Comparison of ENCODE assay signal across 8 cellular contexts in the genomic region with DNA sequence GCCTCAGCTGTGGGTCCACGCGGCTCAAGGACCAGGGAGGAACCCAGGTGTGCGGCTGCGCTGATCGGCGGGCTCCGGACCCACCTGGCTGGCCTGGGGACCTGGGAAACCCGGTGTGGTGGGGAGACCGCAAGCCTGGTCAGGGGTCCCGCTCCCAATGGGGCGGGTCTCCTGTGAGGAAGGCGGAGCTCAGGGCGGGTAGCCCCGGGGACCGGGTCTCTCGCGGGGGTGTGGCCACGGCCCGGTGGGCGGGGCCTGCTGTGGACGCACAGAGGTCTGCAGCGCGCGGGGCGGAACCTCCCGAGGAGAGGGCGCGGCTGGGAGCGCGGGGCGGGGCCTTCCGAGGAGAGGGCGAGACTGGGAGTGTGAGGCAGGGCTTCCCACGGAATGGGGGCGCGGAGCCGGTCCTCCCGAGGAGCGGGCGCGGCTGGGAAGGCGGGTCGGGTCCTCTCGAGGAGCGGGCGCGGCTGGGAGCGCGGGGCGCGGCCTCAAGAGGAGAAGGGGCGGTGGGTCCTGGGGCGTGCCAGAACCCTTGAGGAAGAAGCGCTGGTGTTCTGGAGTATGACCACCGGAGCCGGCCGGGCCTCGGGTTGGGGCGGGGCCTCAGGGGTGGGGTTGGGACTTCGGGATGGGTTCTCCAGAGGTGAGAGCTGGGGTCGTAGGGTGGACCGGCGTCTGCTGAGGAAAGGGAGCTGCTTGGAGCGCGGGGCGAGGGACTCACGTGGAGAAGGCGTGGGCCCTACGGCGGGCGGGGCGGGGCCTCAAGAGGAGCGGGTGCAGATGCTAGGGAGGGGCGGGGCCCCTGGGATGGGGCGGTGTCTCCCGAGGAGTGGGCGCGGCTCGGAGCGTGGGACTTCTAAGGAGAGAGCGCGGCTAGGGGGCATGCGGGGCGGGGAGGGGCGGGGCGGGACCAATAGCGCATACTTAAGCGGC. TPM values are rescaled to one million over a fixed set of nuclear protein-coding genes. Genes with fewer than 3 reads are reported as not detected.
DNase-seq lines count a peak whose midpoint lies in the region; ATAC-seq and TF ChIP-seq lines count a peak whose summit lies in the region.

No MANE protein-coding gene starts in this region.

- peak overlapping the region; percentile 83 for H3K4me3 Mint-ChIP-seq in T-helper 17 cell

- H3K9ac ChIP-seq in rectal smooth muscle tissue (ENCODE audit: low read length): no peak overlapping the region

- TF ChIP-seq POLR2A in vagina (IDR thresholded peaks at IDR 0.05): no peak

- no peak overlapping the region for H3K27ac Mint-ChIP-seq in T-helper 17 cell

- peak overlapping the region; percentile 54 to 60 for H3K4me3 ChIP-seq in right atrium auricular region
- peak overlapping the region; percentile 55 for H3K4me3 ChIP-seq in rectal smooth muscle tissue (ENCODE audit: low read length)
- peak overlapping the region; percentile 55 to 56 for H3K4me3 ChIP-seq in vagina

- ATAC-seq in GM21723 (IDR thresholded peaks at IDR 0.05; ENCODE audit: unreplicated experiment): peak; percentile 74
- ATAC-seq in T-helper 17 cell: peak; percentile 93

- H3K36me3 Mint-ChIP-seq in T-helper 17 cell (ENCODE audit: low read depth): no peaks in the 10 kb centered on the region

- no peaks in the 10 kb centered on the region for H3K27me3 ChIP-seq in right atrium auricular region
- peaks cover 3% of the 10 kb centered on the region for H3K27me3 ChIP-seq in rectal smooth muscle tissue (ENCODE audit: control insufficient read depth, insufficient read depth, low read length)
- H3K27me3 ChIP-seq in vagina: no peaks in the 10 kb centered on the region

- no peak for TF ChIP-seq CTCF in C4-2B (conservative IDR thresholded peaks at IDR 0.05)
- no peak for TF ChIP-seq CTCF in right atrium auricular region (IDR thresholded peaks at IDR 0.05)
- TF ChIP-seq CTCF in vagina (IDR thresholded peaks at IDR 0.05): no peak

- intact Hi-C loops in vagina (cut with DNase I): no loop called here

- H3K27me3 Mint-ChIP-seq in T-helper 17 cell: no peaks in the 10 kb centered on the region

- H3K4me1 Mint-ChIP-seq in T-helper 17 cell: peaks cover 3% of the 10 kb centered on the region

- H3K36me3 ChIP-seq in right atrium auricular region (no peaks in the 10 kb centered on the region), rectal smooth muscle tissue (ENCODE audit: control insufficient read depth, insufficient read depth, low read length) (no peaks in the 10 kb centered on the region), vagina (no peaks in the 10 kb centered on the region)

- DNase-seq in NCI-H1092 treated with DMSO at 0.1 percent for 48 hours (lab: John Stamatoyannopoulos, UW) (peak; percentile 37), T-helper 17 cell (peak; percentile 85 to 89 (median 89)), amniotic epithelial cell (ENCODE audit: low read depth) (peak; percentile 75), right atrium auricular region (ENCODE audit: low spot score) (peak; percentile 65), vagina (ENCODE audit: extremely low spot score in 2 of 2) (no peak)

- H3K4me1 ChIP-seq in right atrium auricular region (peaks cover 0 to 19% of the 10 kb centered on the region in 2 donors), rectal smooth muscle tissue (ENCODE audit: control insufficient read depth, insufficient read depth, low read length) (no peaks in the 10 kb centered on the region), vagina (peaks cover 14% of the 10 kb centered on the region)

- H3K27ac ChIP-seq in C4-2B: peak overlapping the region; percentile 29; the same call in 1 of the 2 replicates
- no peak overlapping the region for H3K27ac ChIP-seq in right atrium auricular region
- H3K27ac ChIP-seq in rectal smooth muscle tissue (ENCODE audit: low read depth, low read length): no peak overlapping the region
- no peak overlapping the region for H3K27ac ChIP-seq in vagina

- no peaks in the 10 kb centered on the region for H3K9me3 ChIP-seq in T-helper 17 cell (ENCODE audit: control insufficient read depth, low read length, poor library complexity, severe bottlenecking)
- no peaks in the 10 kb centered on the region for H3K9me3 ChIP-seq in right atrium auricular region
- H3K9me3 ChIP-seq in vagina: no peaks in the 10 kb centered on the region

RNA-seq across cellular contexts. Expression of a gene that starts 20.8 kb away (rescaled TPM):
- total RNA-seq in T-helper 17 cell (10 to 100 TPM; 29.2 to 31.7 TPM), right atrium auricular region (10 to 100 TPM; 60.4 to 64.3 TPM), vagina (39.8 TPM)

RNA-seq across cellular contexts. Expression of a gene that starts 31.0 kb away (rescaled TPM):
- total RNA-seq in T-helper 17 cell (1 to 10 TPM in 1 of 2 donors, under 1 TPM in 1; 0.68 to 2.1 TPM), right atrium auricular region (1 to 10 TPM; 1.0 to 2.0 TPM), vagina (4.2 TPM)

Comparison
In these comparisons a context has a peak if more than half of its experiments do, and no peak if none do; other contexts are left out.
1. DNase-seq: peak in NCI-H1092 treated with DMSO at 0.1 percent for 48 hours (single experiment), T-helper 17 cell (3 of 3), amniotic epithelial cell (single experiment) and right atrium auricular region (single experiment); none in vagina (0 of 2).
2. Peak in every context shown above with its lines, with median percentiles within 50 percentile points of each other: H3K4me3 ChIP-seq.